1 cellular context compared by ENCODE assay signal in genomic region chr6:50211582-50211981, GRCh38.
TF ChIP-seq lines count a peak whose summit lies in the region.

No MANE protein-coding gene starts in this region.

TF ChIP-seq in HepG2, 621 proteins besides CTCF, POLR2A, EP300 and RAD21 (continued from another document):
- TF ChIP-seq ZBTB33 (CRISPR knock-in tag; IDR thresholded peaks at IDR 0.05): no peak
- peak; percentile 54; the same call in 1 of the 2 replicates for TF ChIP-seq CEBPB (IDR thresholded peaks at IDR 0.05; ENCODE audit: borderline replicate concordance, low read depth, low read length)
